ENCODE assay signal across 23 cellular contexts in the genomic region with DNA sequence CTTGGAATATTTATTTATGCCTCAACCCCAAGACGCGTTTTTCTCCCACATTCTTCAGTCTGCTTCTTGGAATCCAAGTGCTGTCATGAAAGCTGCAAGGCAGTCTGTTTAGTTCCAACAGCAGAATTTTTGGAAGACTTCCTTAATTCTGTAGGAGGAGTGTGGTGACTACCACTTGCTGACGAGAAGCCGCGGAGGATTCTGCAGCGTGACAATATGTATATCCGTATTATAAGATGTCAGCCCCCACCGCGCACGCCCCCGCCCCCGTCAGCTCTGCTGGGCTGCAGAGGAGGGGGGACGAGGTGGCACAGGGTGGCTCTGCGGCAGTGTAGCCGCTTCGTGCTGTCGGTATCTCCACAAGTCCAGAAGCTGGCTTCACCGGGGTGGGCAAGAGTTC. TPM values are rescaled to one million over a fixed set of nuclear protein-coding genes. Genes with fewer than 3 reads are reported as not detected.
A peak's percentile ranks its signal among the peaks of the same experiment; 100 is the strongest.
DNase-seq lines count a peak whose midpoint lies in the region; ATAC-seq and TF ChIP-seq lines count a peak whose summit lies in the region.
"Had no signal": no experiment of that assay in that cellular context is flagged by ENCODE, and none has a peak within 500 bp of the region (broad histone marks: within the 10 kb centered on the region; RNA-seq: fewer than 3 reads in every experiment).

No MANE protein-coding gene starts in this region.

- peaks cover 12 to 23% of the 10 kb centered on the region in 2 experiments for H3K79me1 ChIP-seq in IMR-90 (ENCODE audit: low read depth in 1 of 2, low read length in 2 of 2)

- H4K8ac ChIP-seq in IMR-90 (ENCODE audit: low read depth in 2 of 2, low read length in 2 of 2), result no peak overlapping the region

- CTCF ChIA-PET in IMR-90 (lab: Yijun Ruan, JAX) (interaction anchor here (0.6 to 1.1 kb wide), 3 partner anchors 13 to 269 kb away, joined by 3 read pairs; no protein-coding TSS in a partner anchor), mammary epithelial cell (lab: Charles Lee; ENCODE audit: low non-redundant PET) (no interaction called here)

- H3K36me3 ChIP-seq in IMR-90 (ENCODE audit: control insufficient read depth, insufficient read depth, low read length), result no peaks in the 10 kb centered on the region
- no peaks in the 10 kb centered on the region for H3K36me3 ChIP-seq in subcutaneous abdominal adipose tissue (ENCODE audit: control insufficient read depth in 5 of 5, insufficient read depth in 5 of 5, low read length in 5 of 5)
- H3K36me3 ChIP-seq in mammary epithelial cell (ENCODE audit: insufficient read depth, low read length), result no peaks in the 10 kb centered on the region
- H3K36me3 ChIP-seq: right lobe of liver had no signal

- no peak overlapping the region for H3K23ac ChIP-seq in IMR-90 (ENCODE audit: low read depth, low read length)

- POLR2A ChIA-PET in IMR-90 (lab: Charles Lee; ENCODE audit: unreplicated experiment), result no interaction called here

- peaks cover 75% of the 10 kb centered on the region for H3K79me2 ChIP-seq in mammary epithelial cell (ENCODE audit: insufficient read depth, low read length)

- H3K56ac ChIP-seq in IMR-90 (ENCODE audit: extremely low read depth, insufficient read depth, low read length), result no peak overlapping the region

- H3K4ac ChIP-seq in IMR-90 (ENCODE audit: low read depth, low read length), result no peak overlapping the region

- TF ChIP-seq CTCF in IMR-90 (conservative IDR thresholded peaks at IDR 0.05; ENCODE audit: low read depth, low read length), result no peak
- no peak for TF ChIP-seq CTCF in coronary artery (IDR thresholded peaks at IDR 0.05)
- TF ChIP-seq CTCF in mammary epithelial cell (conservative IDR thresholded peaks at IDR 0.05 in 1 of 2, IDR thresholded peaks at IDR 0.05 in 1 of 2; ENCODE audit: extremely low read depth in 1 of 2, insufficient read depth in 1 of 2, low read depth in 1 of 2, low read length in 2 of 2), result no peak

- H3K9me3 Mint-ChIP-seq in immature natural killer cell, result no peaks in the 10 kb centered on the region
- H3K9me3 Mint-ChIP-seq: effector memory CD8-positive, alpha-beta T cell; mesothelial cell of epicardium; stimulated activated naive B cell treated with anti-CD40 and anti-IgM and Interleukin-4, amounts not matched to agents 10 μg/mL and 1 μg/mL and 100 μg/mL, for 72 hours; T-helper 1 cell treated with Interleukin-12 subunit alpha and Interleukin-12 subunit beta and Interleukin-4 antibody, amounts not matched to agents 30 μg/mL and 1 μg/mL, for 36 hours; type B pancreatic cell had no signal

- H3K4me3 ChIP-seq in IMR-90 (ENCODE audit: insufficient read depth, low read depth, low read length) (no peak overlapping the region), coronary artery (peak overlapping the region; percentile 57), subcutaneous abdominal adipose tissue (ENCODE audit: low read depth in 1 of 5, low read length in 5 of 5) (peak overlapping the region; percentile 1 to 42 (median 36)), mammary epithelial cell (replicated peaks in 1 of 3; ENCODE audit: insufficient read depth in 1 of 3, low read depth in 2 of 3, low read length in 3 of 3) (no peak overlapping the region)
- H3K4me3 ChIP-seq: right lobe of liver had no signal

- H4K20me1 ChIP-seq in IMR-90 (ENCODE audit: insufficient read depth, low read length) (no peaks in the 10 kb centered on the region), mammary epithelial cell (ENCODE audit: insufficient read depth, low read length) (peaks cover 3% of the 10 kb centered on the region)

- no peak overlapping the region for H3K18ac ChIP-seq in IMR-90 (ENCODE audit: low read depth, low read length)

- H2AFZ ChIP-seq in IMR-90 (replicated peaks; ENCODE audit: low read length, poor library complexity) (peak overlapping the region; percentile 64), mammary epithelial cell (ENCODE audit: low read depth, low read length) (no peak overlapping the region)

- H3K27ac Mint-ChIP-seq in immature natural killer cell, result peak overlapping the region in 1 of 6 donors; percentile 15
- H3K27ac Mint-ChIP-seq: B cell; stimulated activated naive B cell treated with anti-CD40 and anti-IgM and Interleukin-4, amounts not matched to agents 10 μg/mL and 1 μg/mL and 100 μg/mL, for 72 hours; T-helper 1 cell treated with Interleukin-12 subunit alpha and Interleukin-12 subunit beta and Interleukin-4 antibody, amounts not matched to agents 30 μg/mL and 1 μg/mL, for 36 hours; type B pancreatic cell had no signal

- no peaks in the 10 kb centered on the region for H3K27me3 ChIP-seq in IMR-90 (ENCODE audit: control insufficient read depth, insufficient read depth, low read length)
- H3K27me3 ChIP-seq in subcutaneous abdominal adipose tissue (ENCODE audit: control insufficient read depth in 5 of 5, insufficient read depth in 4 of 5, low read length in 5 of 5), result no peaks in the 10 kb centered on the region
- no peaks in the 10 kb centered on the region for H3K27me3 ChIP-seq in mammary epithelial cell (ENCODE audit: insufficient read depth, low read length)
- H3K27me3 ChIP-seq: right lobe of liver had no signal

- no peak overlapping the region for H4K5ac ChIP-seq in IMR-90 (ENCODE audit: low read depth, low read length)

- peak; percentile 44 for DNase-seq in IMR-90
- no peak for DNase-seq in coronary artery (ENCODE audit: low spot score)
- DNase-seq in hepatic stellate cell (ENCODE audit: low spot score), result peak; percentile 45
- no peak for DNase-seq in activated naive CD4-positive, alpha-beta T cell treated with anti-CD3 and anti-CD28 coated beads, Interleukin-2, amount 50 U/mL, for 16 hours
- DNase-seq in immature natural killer cell, result no peak
- DNase-seq in mammary epithelial cell, result no peak
- DNase-seq: activated CD4-positive, alpha-beta T cell treated with anti-CD3 and anti-CD28 coated beads, Interleukin-2, amount 50 U/mL, for 48 hours; activated gamma-delta T cell treated with Interleukin-2 at 50 U/mL for 16 hours; cerebellar nuclear complex; effector memory CD8-positive, alpha-beta T cell; H7; NCI-H1105 treated with DMSO at 0.1 percent for 48 hours; NCI-H69; right lobe of liver; SIG-M5; stimulated activated naive B cell treated with anti-CD40 and anti-IgM and Interleukin-4, amounts not matched to agents 10 μg/mL and 1 μg/mL and 100 μg/mL, for 72 hours had no signal

- H3K27ac ChIP-seq in IMR-90 (ENCODE audit: insufficient read depth, low read length), result no peak overlapping the region
- no peak overlapping the region for H3K27ac ChIP-seq in coronary artery
- H3K27ac ChIP-seq in subcutaneous abdominal adipose tissue (ENCODE audit: low read depth, low read length), result peak overlapping the region; percentile 37
- no peak overlapping the region for H3K27ac ChIP-seq in mammary epithelial cell (ENCODE audit: insufficient read depth, low read depth, low read length)
- H3K27ac ChIP-seq: right lobe of liver, VCaP had no signal

- WGBS in IMR-90 (ENCODE audit: extremely low coverage in 2 of 2, insufficient read length in 1 of 2), 2 experiments, result 60% methylated on average over 1 of the region's 18 CpGs; no CpG with 5 or more reads in 1 of the 2 experiments
- WGBS in mammary epithelial cell (ENCODE audit: low coverage, missing lambda C conversion rate), result 88% methylated on average over 16 of the region's 18 CpGs

- H3K36me3 Mint-ChIP-seq in immature natural killer cell, result peaks cover 0 to under 1% (median 0%) of the 10 kb centered on the region in 3 donors
- H3K36me3 Mint-ChIP-seq: mesothelial cell of epicardium; stimulated activated naive B cell treated with anti-CD40 and anti-IgM and Interleukin-4, amounts not matched to agents 10 μg/mL and 1 μg/mL and 100 μg/mL, for 72 hours had no signal

- H2BK120ac ChIP-seq in IMR-90 (ENCODE audit: low read depth, low read length), result no peak overlapping the region

- in situ Hi-C loops in IMR-90 (cut with MboI; ENCODE audit: low sequenced_read_pairs), result no loop called here
- in situ Hi-C loops in mammary epithelial cell (cut with MboI; ENCODE audit: low sequenced_read_pairs in 2 of 2), result no loop called here

- H3K14ac ChIP-seq in IMR-90 (replicated peaks; ENCODE audit: low read depth, low read length), result no peak overlapping the region

- H3K27me3 Mint-ChIP-seq in immature natural killer cell (ENCODE audit: low read depth in 3 of 3), result no peaks in the 10 kb centered on the region
- H3K27me3 Mint-ChIP-seq: B cell; effector memory CD8-positive, alpha-beta T cell; stimulated activated naive B cell treated with anti-CD40 and anti-IgM and Interleukin-4, amounts not matched to agents 10 μg/mL and 1 μg/mL and 100 μg/mL, for 72 hours; type B pancreatic cell had no signal

- H2BK20ac ChIP-seq in IMR-90 (ENCODE audit: low read depth, low read length), result no peak overlapping the region

- BruUV-seq in IMR-90 (replicated peaks; lab: Mats Ljungman, UMichigan), result no TSS peak
- BruUV-seq in mammary epithelial cell (replicated peaks; lab: Mats Ljungman, UMichigan), result no TSS peak

- H3K9me1 ChIP-seq in IMR-90 (ENCODE audit: insufficient read depth, low read length), result peaks cover 4% of the 10 kb centered on the region; the same call in 1 of the 2 replicates

- H3K4me3 Mint-ChIP-seq in immature natural killer cell, result no peak overlapping the region
- H3K4me3 Mint-ChIP-seq: B cell; effector memory CD8-positive, alpha-beta T cell; mesothelial cell of epicardium; stimulated activated naive B cell treated with anti-CD40 and anti-IgM and Interleukin-4, amounts not matched to agents 10 μg/mL and 1 μg/mL and 100 μg/mL, for 72 hours; T-helper 1 cell treated with Interleukin-12 subunit alpha and Interleukin-12 subunit beta and Interleukin-4 antibody, amounts not matched to agents 30 μg/mL and 1 μg/mL, for 36 hours; type B pancreatic cell had no signal

- H3K9ac ChIP-seq in IMR-90 (ENCODE audit: low read depth, low read length) (no peak overlapping the region), subcutaneous abdominal adipose tissue (ENCODE audit: low read length in 5 of 5) (peak overlapping the region in 1 of 5 donors; percentile 38), mammary epithelial cell (ENCODE audit: insufficient read depth, low read length) (no peak overlapping the region)

- no peak overlapping the region for H2BK15ac ChIP-seq in IMR-90 (ENCODE audit: low read depth, low read length)

- H2AK9ac ChIP-seq in IMR-90 (replicated peaks; ENCODE audit: low read depth, low read length, poor library complexity), result peak overlapping the region; percentile 68

- TF ChIP-seq POLR2A in IMR-90 (IDR thresholded peaks at IDR 0.05; ENCODE audit: low read depth, low read length), result no peak

- ATAC-seq in IMR-90 (ENCODE audit: low read depth) (peak; percentile 88), GM21723 (IDR thresholded peaks at IDR 0.05; ENCODE audit: unreplicated experiment) (no peak)
- ATAC-seq: effector memory CD8-positive, alpha-beta T cell; right lobe of liver; stimulated activated naive B cell treated with anti-CD40 and anti-IgM and Interleukin-4, amounts not matched to agents 10 μg/mL and 1 μg/mL and 100 μg/mL, for 72 hours had no signal

- H3K9me3 ChIP-seq in IMR-90 (ENCODE audit: control insufficient read depth, insufficient read depth, low read length) (no peaks in the 10 kb centered on the region), subcutaneous abdominal adipose tissue (ENCODE audit: control insufficient read depth in 5 of 5, low read length in 5 of 5) (no peaks in the 10 kb centered on the region), mammary epithelial cell (replicated peaks; ENCODE audit: insufficient read depth, low read length) (no peaks in the 10 kb centered on the region)
- H3K9me3 ChIP-seq: right lobe of liver had no signal

- no peak overlapping the region for H2BK5ac ChIP-seq in IMR-90 (ENCODE audit: low read depth, low read length, poor library complexity, severe bottlenecking)

- peaks cover 22 to 25% of the 10 kb centered on the region in 2 donors for H3K4me1 Mint-ChIP-seq in immature natural killer cell

- peaks cover 4% of the 10 kb centered on the region; the same call in 1 of the 2 replicates for H3K4me1 ChIP-seq in IMR-90 (ENCODE audit: control insufficient read depth, insufficient read depth, low read length)
- H3K4me1 ChIP-seq in subcutaneous abdominal adipose tissue (ENCODE audit: control insufficient read depth in 5 of 5, insufficient read depth in 5 of 5, low read length in 5 of 5), result peaks cover 3 to 14% (median 10%) of the 10 kb centered on the region in 5 donors
- H3K4me1 ChIP-seq in mammary epithelial cell (ENCODE audit: insufficient read depth, low read length), result no peaks in the 10 kb centered on the region
- H3K4me1 ChIP-seq: right lobe of liver had no signal

- dilution Hi-C loops in IMR-90 (cut with HindIII; ENCODE audit: low sequenced_read_pairs, unreplicated experiment), result no loop called here
- dilution Hi-C loops in mammary epithelial cell (cut with HindIII; ENCODE audit: low sequenced_read_pairs), result no loop called here

- H2AK5ac ChIP-seq in IMR-90 (ENCODE audit: low read depth, low read length), result no peak overlapping the region

- intact Hi-C loops in IMR-90 (cut with micrococcal nuclease), result no loop called here
- intact Hi-C loops in mammary epithelial cell (cut with micrococcal nuclease), result no loop called here

- TF ChIP-seq RAD21 in IMR-90 (IDR thresholded peaks at IDR 0.05; ENCODE audit: low read length), result no peak

- H4K91ac ChIP-seq in IMR-90 (ENCODE audit: insufficient read depth, low read depth, low read length), result no peak overlapping the region

- H3K4me2 ChIP-seq in IMR-90 (ENCODE audit: low read depth, low read length), result peak overlapping the region; percentile 56
- no peak overlapping the region for H3K4me2 ChIP-seq in mammary epithelial cell (ENCODE audit: insufficient read depth, low read depth, low read length)

RNA-seq across cellular contexts. Expression of a gene that starts 22.6 kb away (rescaled TPM):
- total RNA-seq in IMR-90 (2012; rRNA removed) (45.8 and 61.7 TPM in 2 replicates), mammary epithelial cell (10 to 100 TPM; 41.3 to 42.1 TPM)
- polyA plus RNA-seq in IMR-90 (2012; rRNA removed) (27.6 and 32.7 TPM in 2 replicates), immature natural killer cell (10 to 100 TPM; 35.8 to 70.2 (median 37.0) TPM), mammary epithelial cell (48.8 TPM)
- polyA plus RNA-seq in IMR-90 (2012; cell fraction: cytosol; rRNA removed), result 9.0 and 13.6 TPM in 2 replicates
- polyA plus RNA-seq in IMR-90 (2012; cell fraction: nucleus; rRNA removed; ENCODE audit: low replicate concordance), result 10.1 and 41.2 TPM in 2 replicates
- polyA minus RNA-seq in mammary epithelial cell, result 39.4 TPM

Comparison
In these comparisons a context has a peak if more than half of its experiments do, and no peak if none do; other contexts are left out.
1. DNase-seq: peak in IMR-90 (single experiment) and hepatic stellate cell (single experiment); none in coronary artery (single experiment), activated naive CD4-positive, alpha-beta T cell treated with anti-CD3 and anti-CD28 coated beads, Interleukin-2, amount 50 U/mL, for 16 hours (single experiment), immature natural killer cell (0 of 3) and mammary epithelial cell (single experiment).
2. H3K4me3 ChIP-seq: peak in coronary artery (single experiment) and subcutaneous abdominal adipose tissue (5 of 5); none in IMR-90 (single experiment) and mammary epithelial cell (0 of 3).